13 cellular contexts compared by ENCODE assay signal in the genomic region with DNA sequence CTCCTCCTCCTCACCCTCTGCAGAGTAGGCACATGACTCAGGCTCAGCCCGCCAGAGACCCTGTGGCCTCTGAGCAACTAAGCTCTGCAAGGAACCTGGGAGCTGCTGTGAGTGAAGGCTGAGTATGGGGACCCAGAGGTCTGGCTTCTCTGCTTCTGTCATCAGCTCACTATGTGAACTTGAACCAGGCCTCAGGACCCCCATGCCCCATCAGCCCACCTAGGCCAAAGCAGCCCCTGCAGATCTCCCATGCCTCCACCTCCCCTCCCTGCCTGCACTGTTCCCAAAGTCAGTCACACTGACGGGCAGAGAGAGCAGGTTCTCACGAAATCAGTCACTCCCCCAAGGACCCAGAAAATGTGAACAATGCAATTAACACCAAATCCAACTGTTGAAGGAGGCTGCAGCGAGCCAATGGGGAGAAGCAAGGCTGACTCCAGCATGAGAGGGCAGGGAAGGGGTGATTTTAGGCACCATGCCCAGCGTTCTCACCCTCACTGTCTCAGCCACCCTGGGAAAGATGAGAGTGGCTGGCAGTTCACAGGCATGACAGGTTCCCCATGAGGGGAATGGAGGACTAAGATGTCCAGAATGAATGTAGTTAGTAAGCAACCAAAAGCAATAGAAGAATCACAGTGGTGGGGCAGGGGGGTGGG.
DNase-seq lines count a peak whose midpoint lies in the region; ATAC-seq, FAIRE-seq and TF ChIP-seq lines count a peak whose summit lies in the region.
"Had no signal": no experiment of that assay in that cellular context is flagged by ENCODE, and none has a peak within 500 bp of the region (broad histone marks: within the 10 kb centered on the region; RNA-seq: fewer than 3 reads in every experiment).

No MANE protein-coding gene starts in this region.

- no peak for TF ChIP-seq EP300 in H1 (IDR thresholded peaks at IDR 0.05; ENCODE audit: borderline replicate concordance in 1 of 2, low read depth in 2 of 2, low read length in 2 of 2)

- H3K4me2 ChIP-seq in BLaER1 = peak overlapping the region; percentile 38
- no peak overlapping the region for H3K4me2 ChIP-seq in H1 (ENCODE audit: insufficient read depth in 1 of 2, low read depth in 2 of 2, low read length in 2 of 2)

- peak overlapping the region; percentile 50 for H3K27ac ChIP-seq in BLaER1
- H3K27ac ChIP-seq in H1 (ENCODE audit: low read depth, low read length) = no peak overlapping the region
- H3K27ac ChIP-seq: SJSA1 had no signal

- 77% methylated on average over 5 of the region's 5 CpGs; no CpG with 5 or more reads in 1 of the 2 experiments for WGBS in H1 (ENCODE audit: extremely low coverage in 1 of 2, insufficient coverage in 1 of 2, insufficient read length in 1 of 2, insufficient replicate concordance in 2 of 2, low coverage in 1 of 2, low lambda C conversion rate in 2 of 2, missing lambda C conversion rate in 1 of 2), 2 experiments

- H3K9ac ChIP-seq in BLaER1 (no peak overlapping the region), H1 (replicated peaks in 1 of 4; ENCODE audit: extremely low read depth in 1 of 4, low read depth in 3 of 4, low read length in 3 of 4) (no peak overlapping the region)

- H3K36me3 ChIP-seq in BLaER1 = no peaks in the 10 kb centered on the region
- no peaks in the 10 kb centered on the region; a peak in 1 of 8 replicates for H3K36me3 ChIP-seq in H1 (ENCODE audit: control insufficient read depth in 2 of 4, insufficient read depth in 4 of 4, low read length in 3 of 4)
- no peaks in the 10 kb centered on the region for H3K36me3 ChIP-seq in BE2C
- H3K36me3 ChIP-seq: SJSA1 had no signal

- no peaks in the 10 kb centered on the region for H4K20me1 ChIP-seq in BLaER1
- no peaks in the 10 kb centered on the region for H4K20me1 ChIP-seq in H1 (replicated peaks in 1 of 2; ENCODE audit: control insufficient read depth in 1 of 2, insufficient read depth in 2 of 2, low read length in 2 of 2)

- no peak overlapping the region for H2BK120ac ChIP-seq in H1 (replicated peaks; ENCODE audit: low read depth, low read length)

- no peaks in the 10 kb centered on the region for H3K79me2 ChIP-seq in H1 (ENCODE audit: control insufficient read depth in 1 of 2, insufficient read depth in 2 of 2, low read length in 2 of 2)

- CTCF ChIA-PET in H1 (lab: Charles Lee; ENCODE audit: partially characterized antibody) = interaction anchor here (0.7 to 2.4 kb wide), 12 partner anchors 8 to 122 kb away, joined by 3 to 13 read pairs (median 4); a partner anchor contains a TSS

- no peak overlapping the region for H2AFZ ChIP-seq in H1 (ENCODE audit: low read length)

- H2AK5ac ChIP-seq in H1 (ENCODE audit: low read depth, low read length) = no peak overlapping the region

- FAIRE-seq in H1 (lab: Jason Lieb, UNC) = no peak

- H4K5ac ChIP-seq in H1 (ENCODE audit: insufficient read length, low read depth, low read length) = no peak overlapping the region

- POLR2A ChIA-PET in H1 (lab: Charles Lee; ENCODE audit: partially characterized antibody) = no interaction called here

- no peak overlapping the region for H2BK5ac ChIP-seq in H1 (ENCODE audit: low read depth, low read length)

- no peaks in the 10 kb centered on the region for H3K9me3 ChIP-seq in BLaER1
- peaks cover 0 to 3% of the 10 kb centered on the region in 2 experiments; a peak in 1 of 4 replicates for H3K9me3 ChIP-seq in H1 (ENCODE audit: insufficient read depth in 2 of 2, low read depth in 1 of 2, low read length in 1 of 2)
- H3K9me3 ChIP-seq in BE2C = no peaks in the 10 kb centered on the region
- H3K9me3 ChIP-seq: SJSA1 had no signal

- DNase-seq in NB4 (ENCODE audit: low read depth) (peak; percentile 34), H1 (ENCODE audit: low read depth in 1 of 2, low spot score in 2 of 2) (no peak), omental fat pad (ENCODE audit: low spot score) (no peak), BE2C (no peak), DMS 273 (lab: John Stamatoyannopoulos, UW; ENCODE audit: unreplicated experiment) (no peak), DMS53 (lab: John Stamatoyannopoulos, UW) (no peak)
- no peak for DNase-seq in NK-92 treated with Interleukin-12 subunit alpha and Interleukin-12 subunit beta, amount 100 ng/mL, for 24 hours (lab: John Stamatoyannopoulos, UW)
- DNase-seq: hippocampal formation; NCI-H1694 treated with DMSO at 0.1 percent for 48 hours; NCI-H748 treated with DMSO at 0.1 percent for 48 hours; stimulated activated CD4-positive, alpha-beta T cell treated with anti-CD3 and anti-CD28 coated beads, Interleukin-1b, Interleukin-23, amount 100 ng/mL, for 48 hours had no signal

- no peak overlapping the region for H3K18ac ChIP-seq in H1 (ENCODE audit: extremely low read depth, low read length)

- TF ChIP-seq POLR2A in NB4 (IDR thresholded peaks at IDR 0.05; ENCODE audit: extremely low read depth, insufficient read length) (no peak), H1 (IDR thresholded peaks at IDR 0.05; ENCODE audit: control extremely low read depth in 1 of 2, low read depth in 2 of 2, low read length in 2 of 2) (no peak)

- H2BK15ac ChIP-seq in H1 (ENCODE audit: low read length) = peak overlapping the region; percentile 25; the same call in 1 of the 2 replicates

- H2BK12ac ChIP-seq in H1 (ENCODE audit: low read depth, low read length) = no peak overlapping the region; the same call in 1 of the 2 replicates

- H3K79me1 ChIP-seq in H1 (ENCODE audit: low read depth, low read length) = no peaks in the 10 kb centered on the region

- no peak overlapping the region for H3K4ac ChIP-seq in H1 (replicated peaks; ENCODE audit: insufficient read length, low read depth, low read length)

- no peak overlapping the region for H2BK20ac ChIP-seq in H1 (ENCODE audit: low read length)

- no peak for TF ChIP-seq CTCF in NB4 (IDR thresholded peaks at IDR 0.05; ENCODE audit: low read depth, low read length)
- no peak for TF ChIP-seq CTCF in H1 (IDR thresholded peaks at IDR 0.05; ENCODE audit: control extremely low read depth in 1 of 3, insufficient read depth in 1 of 3, low read depth in 1 of 3, low read length in 3 of 3)
- no peak for TF ChIP-seq CTCF in omental fat pad (IDR thresholded peaks at IDR 0.05)
- no peak for TF ChIP-seq CTCF in BE2C (IDR thresholded peaks at IDR 0.05; ENCODE audit: low read depth, low read length)

- ATAC-seq in omental fat pad (ENCODE audit: low FRiP score) = peak; percentile 39

- H3K56ac ChIP-seq in H1 (replicated peaks; ENCODE audit: insufficient read length, low read depth, low read length) = no peak overlapping the region

- TF ChIP-seq RAD21 in H1 (IDR thresholded peaks at IDR 0.05 in 1 of 2, conservative IDR thresholded peaks at IDR 0.05 in 1 of 2; ENCODE audit: low read depth in 2 of 2, low read length in 2 of 2) = no peak

- no peak overlapping the region for H3K4me3 ChIP-seq in BLaER1
- no peak overlapping the region for H3K4me3 ChIP-seq in NB4 (ENCODE audit: low read depth, low read length)
- no peak overlapping the region for H3K4me3 ChIP-seq in H1 (ENCODE audit: extremely low read depth in 1 of 4, insufficient read depth in 2 of 4, low read depth in 3 of 4, low read length in 4 of 4)
- H3K4me3 ChIP-seq in BE2C (ENCODE audit: low read depth, low read length) = no peak overlapping the region
- H3K4me3 ChIP-seq: SJSA1 had no signal

- H3K27me3 ChIP-seq in BLaER1 = no peaks in the 10 kb centered on the region
- no peaks in the 10 kb centered on the region; a peak in 1 of 7 replicates for H3K27me3 ChIP-seq in H1 (replicated peaks in 1 of 4; ENCODE audit: control insufficient read depth in 3 of 4, extremely low read depth in 1 of 4, insufficient read depth in 3 of 4, low read length in 3 of 4)
- H3K27me3 ChIP-seq in BE2C = no peaks in the 10 kb centered on the region
- H3K27me3 ChIP-seq: SJSA1 had no signal

- H4K91ac ChIP-seq in H1 (replicated peaks; ENCODE audit: insufficient read length, low read length) = no peak overlapping the region

- H3K14ac ChIP-seq in H1 (ENCODE audit: insufficient read length) = no peak overlapping the region

- no peak overlapping the region for H3K23ac ChIP-seq in H1 (ENCODE audit: insufficient read length)

- no peaks in the 10 kb centered on the region; the same call in 1 of the 2 replicates for H3K23me2 ChIP-seq in H1 (ENCODE audit: low read depth, low read length)

- H3K4me1 ChIP-seq in BLaER1 (peaks cover 59% of the 10 kb centered on the region), H1 (replicated peaks in 1 of 4; ENCODE audit: control insufficient read depth in 3 of 4, insufficient read depth in 4 of 4, low read length in 3 of 4) (peaks cover 0 to 4% (median 2%) of the 10 kb centered on the region in 4 experiments; a peak in 3 of 7 replicates), BE2C (peaks cover 9% of the 10 kb centered on the region)
- H3K4me1 ChIP-seq: SJSA1 had no signal

- H4K8ac ChIP-seq in H1 (ENCODE audit: extremely low read depth, insufficient read depth, low read length) = no peak overlapping the region

TF ChIP-seq in H1, 55 proteins besides CTCF, POLR2A, EP300 and RAD21:
- no peak for TF ChIP-seq EGR1 (IDR thresholded peaks at IDR 0.05; ENCODE audit: borderline replicate concordance, low read depth, low read length)
- TF ChIP-seq NRF1 (IDR thresholded peaks at IDR 0.05; ENCODE audit: low read depth, low read length) = no peak
- no peak for TF ChIP-seq EZH2 (IDR thresholded peaks at IDR 0.05; ENCODE audit: low read depth, low read length, severe bottlenecking)
- TF ChIP-seq CEBPB (IDR thresholded peaks at IDR 0.05; ENCODE audit: low read depth, low read length) = no peak
- TF ChIP-seq KDM4A (IDR thresholded peaks at IDR 0.05; ENCODE audit: low read depth, low read length, severe bottlenecking) = no peak
- no peak for TF ChIP-seq POU5F1 (IDR thresholded peaks at IDR 0.05; ENCODE audit: low read depth, low read length)
- no peak for TF ChIP-seq HDAC6 (IDR thresholded peaks at IDR 0.05; ENCODE audit: low read depth, low read length)
- TF ChIP-seq TAF7 (optimal IDR thresholded peaks at IDR 0.05; ENCODE audit: borderline replicate concordance, low read depth, low read length) = no peak
- no peak for TF ChIP-seq PHF8 (conservative IDR thresholded peaks at IDR 0.05; ENCODE audit: low read depth, low read length)
- no peak for TF ChIP-seq ZNF274 (IDR thresholded peaks at IDR 0.05; ENCODE audit: borderline replicate concordance, extremely low read depth, low read length)
- no peak for TF ChIP-seq GABPA (IDR thresholded peaks at IDR 0.05; ENCODE audit: borderline replicate concordance, insufficient read depth, low read length)
- TF ChIP-seq HDAC2 (IDR thresholded peaks at IDR 0.05; ENCODE audit: borderline replicate concordance in 1 of 2, low read depth in 2 of 2, low read length in 2 of 2) = no peak
- TF ChIP-seq KDM1A (IDR thresholded peaks at IDR 0.05; ENCODE audit: borderline replicate concordance, low read length) = no peak
- TF ChIP-seq SIRT6 (IDR thresholded peaks at IDR 0.05; ENCODE audit: low read length) = no peak
- no peak for TF ChIP-seq BRCA1 (IDR thresholded peaks at IDR 0.05; ENCODE audit: low read depth, low read length)
- no peak for TF ChIP-seq CBX5 (IDR thresholded peaks at IDR 0.05; ENCODE audit: low read depth, low read length)
- no peak for TF ChIP-seq BACH1 (IDR thresholded peaks at IDR 0.05; ENCODE audit: low read length)
- no peak for TF ChIP-seq CTBP2 (IDR thresholded peaks at IDR 0.05; ENCODE audit: borderline replicate concordance, insufficient read depth, insufficient read length, low read length)
